ENCODE assay signal across 10 cellular contexts in genomic region chr9:137294091-137294683, GRCh38. TPM values are rescaled to one million over a fixed set of nuclear protein-coding genes. Genes with fewer than 3 reads are reported as not detected.
DNase-seq lines count a peak whose midpoint lies in the region; ATAC-seq and TF ChIP-seq lines count a peak whose summit lies in the region.
"Had no signal": no experiment of that assay in that cellular context is flagged by ENCODE, and none has a peak within 500 bp of the region (broad histone marks: within the 10 kb centered on the region; RNA-seq: fewer than 3 reads in every experiment).

No MANE protein-coding gene starts in this region.

- H3K4me3 Mint-ChIP-seq in activated B cell treated with CpG ODN at 0.5 μM for 24 hours: peak overlapping the region; percentile 46
- peak overlapping the region; percentile 50 to 59 (median 55) for H3K4me3 Mint-ChIP-seq in immature natural killer cell

- TF ChIP-seq CTCF in activated B cell treated with CpG ODN at 0.5 μM for 24 hours (IDR thresholded peaks at IDR 0.05): no peak

- CTCF ChIA-PET in activated B cell treated with CpG ODN at 0.5 μM for 24 hours (lab: Charles Lee): interaction anchor here (2.0 kb wide), 1 partner anchor 10 kb away, joined by 4 read pairs; no protein-coding TSS in a partner anchor

- POLR2A ChIA-PET in activated B cell treated with CpG ODN at 0.5 μM for 24 hours (lab: Charles Lee): interaction anchor here (0.5 to 1.1 kb wide), 4 partner anchors 8 to 256 kb away, joined by 3 to 8 read pairs (median 4); partner anchors contain the start of genes NRARP and PNPLA7

- H3K36me3 Mint-ChIP-seq in activated B cell treated with CpG ODN at 0.5 μM for 24 hours (ENCODE audit: low read depth) (no peaks in the 10 kb centered on the region), immature natural killer cell (no peaks in the 10 kb centered on the region)

- ATAC-seq in activated B cell treated with CpG ODN at 0.5 μM for 24 hours (ENCODE audit: low read depth) (peak; percentile 49), GM18505 (IDR thresholded peaks at IDR 0.05; ENCODE audit: unreplicated experiment) (no peak)

- peak; percentile 71 for DNase-seq in Daoy (ENCODE audit: low read depth)
- DNase-seq in LoVo (ENCODE audit: low spot score): peak; percentile 85
- no peak for DNase-seq in activated B cell treated with CpG ODN at 0.5 μM for 24 hours
- no peak for DNase-seq in immature natural killer cell
- no peak for DNase-seq in middle frontal gyrus (ENCODE audit: extremely low spot score, low spot score)
- DNase-seq in epidermal melanocyte (ENCODE audit: insufficient read length, low spot score): no peak
- DNase-seq in nucleus accumbens (lab: John Stamatoyannopoulos, UW): no peak

- H3K27ac Mint-ChIP-seq in activated B cell treated with CpG ODN at 0.5 μM for 24 hours: no peak overlapping the region
- no peak overlapping the region for H3K27ac Mint-ChIP-seq in immature natural killer cell

- TF ChIP-seq POLR2A in GM18505 (IDR thresholded peaks at IDR 0.05; ENCODE audit: borderline replicate concordance, extremely low read depth, insufficient read depth, insufficient read length): no peak

- H3K4me1 Mint-ChIP-seq in activated B cell treated with CpG ODN at 0.5 μM for 24 hours (peaks cover 10% of the 10 kb centered on the region), immature natural killer cell (peaks cover 7 to 14% of the 10 kb centered on the region in 2 donors)

- H3K9me3 Mint-ChIP-seq in activated B cell treated with CpG ODN at 0.5 μM for 24 hours: no peaks in the 10 kb centered on the region
- no peaks in the 10 kb centered on the region for H3K9me3 Mint-ChIP-seq in immature natural killer cell

- H3K27me3 Mint-ChIP-seq in activated B cell treated with CpG ODN at 0.5 μM for 24 hours: peaks cover 22% of the 10 kb centered on the region
- H3K27me3 Mint-ChIP-seq in immature natural killer cell (ENCODE audit: low read depth in 3 of 3): peaks cover 12 to 16% (median 13%) of the 10 kb centered on the region in 3 donors

- intact Hi-C loops in activated B cell treated with CpG ODN at 0.5 μM for 24 hours (cut with micrococcal nuclease): loop anchor here (2.0 kb wide), 2 partner anchors 113 to 151 kb away; no protein-coding TSS in a partner anchor

RNA-seq across cellular contexts. Expression of gene NRARP, which starts 7.9 kb away (rescaled TPM):
- total RNA-seq in Daoy (2014; rRNA removed; shearing (Covaris generic)): 3.5 and 10.0 TPM in 2 replicates
- total RNA-seq in activated B cell treated with CpG ODN at 0.5 μM for 24 hours: 1.9 and 3.0 TPM in 2 replicates
- under 1 TPM in 1 of 3 donors, not detected in 2; 0.14 TPM for polyA plus RNA-seq in immature natural killer cell

RNA-seq across cellular contexts. Expression of gene TOR4A, which starts 16.7 kb away (rescaled TPM):
- 13.4 and 18.7 TPM in 2 replicates for total RNA-seq in Daoy (2014; rRNA removed; shearing (Covaris generic))
- 7.9 and 9.1 TPM in 2 replicates for total RNA-seq in activated B cell treated with CpG ODN at 0.5 μM for 24 hours
- polyA plus RNA-seq in immature natural killer cell: 10 to 100 TPM in 1 of 3 donors, 1 to 10 TPM in 2; 4.9 to 13.9 (median 7.2) TPM

RNA-seq across cellular contexts. Expression of gene NELFB, which starts 39.1 kb away (rescaled TPM):
- total RNA-seq in Daoy (2014; rRNA removed; shearing (Covaris generic)): 62.2 and 74.7 TPM in 2 replicates
- 56.1 and 58.2 TPM in 2 replicates for total RNA-seq in activated B cell treated with CpG ODN at 0.5 μM for 24 hours
- polyA plus RNA-seq in immature natural killer cell: 10 to 100 TPM; 25.0 to 36.8 (median 34.6) TPM

RNA-seq across cellular contexts. Expression of gene STPG3, which starts 43.1 kb away (rescaled TPM):
- total RNA-seq in Daoy (2014; rRNA removed; shearing (Covaris generic)): not detected in 2 replicates
- total RNA-seq in activated B cell treated with CpG ODN at 0.5 μM for 24 hours: 0.37 TPM in 1 of 2 replicates, not detected in the other
- not detected for polyA plus RNA-seq in immature natural killer cell
- total RNA-seq: glomerular endothelial cell, temporal lobe had no signal

RNA-seq across cellular contexts. Expression of gene TUBB4B, which starts 53.1 kb away (rescaled TPM):
- total RNA-seq in Daoy (2014; rRNA removed; shearing (Covaris generic)): 294 and 321 TPM in 2 replicates
- total RNA-seq in activated B cell treated with CpG ODN at 0.5 μM for 24 hours: 182 and 197 TPM in 2 replicates
- 10 to 100 TPM; 60.8 to 98.2 (median 71.9) TPM for polyA plus RNA-seq in immature natural killer cell

Comparison
In these comparisons a context has a peak if more than half of its experiments do, and no peak if none do; other contexts are left out.
1. DNase-seq: peak in Daoy (single experiment) and LoVo (single experiment); none in activated B cell treated with CpG ODN at 0.5 μM for 24 hours (single experiment), immature natural killer cell (0 of 3), middle frontal gyrus (single experiment), epidermal melanocyte (single experiment) and nucleus accumbens (0 of 56).